In the genomic region with DNA sequence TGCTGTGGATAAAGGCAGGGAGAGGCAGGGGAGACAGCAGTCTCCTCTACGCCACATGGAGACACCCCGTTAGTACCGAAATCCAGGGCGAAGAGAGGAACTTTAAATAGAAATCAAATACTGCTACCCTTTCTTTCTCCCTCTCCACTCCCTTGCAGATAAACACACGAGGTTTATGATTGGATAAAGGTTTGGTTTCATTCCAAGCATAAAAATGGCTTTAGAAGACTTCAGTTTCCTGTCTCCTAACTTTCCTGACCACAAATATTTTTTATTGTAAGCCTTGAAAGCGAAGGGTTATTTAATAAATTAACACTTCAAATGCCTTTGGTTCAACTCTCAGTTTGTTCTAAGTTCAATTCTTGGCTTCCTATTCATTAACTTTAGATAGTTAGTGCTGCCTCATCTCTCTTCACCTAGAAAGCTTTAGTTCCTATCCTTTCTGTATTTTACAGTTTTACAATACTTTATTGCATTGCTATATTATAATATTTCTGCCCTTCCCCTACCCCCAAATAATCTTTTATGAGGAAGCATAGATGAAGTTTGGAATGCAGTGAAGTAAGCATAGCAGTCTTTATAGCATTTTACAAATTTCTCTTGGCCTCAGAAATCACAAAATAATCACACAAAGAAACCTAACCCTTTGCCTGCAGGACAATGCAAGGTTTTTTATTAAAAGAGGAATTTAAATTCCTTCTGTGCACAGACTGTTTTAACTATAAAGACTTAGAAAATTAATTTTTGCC, we compare ENCODE assay signal across 14 cellular contexts. TPM values are rescaled to one million over a fixed set of nuclear protein-coding genes. Genes with fewer than 3 reads are reported as not detected.
DNase-seq lines count a peak whose midpoint lies in the region; ATAC-seq, FAIRE-seq and TF ChIP-seq lines count a peak whose summit lies in the region.
"Had no signal": no experiment of that assay in that cellular context is flagged by ENCODE, and none has a peak within 500 bp of the region (broad histone marks: within the 10 kb centered on the region; RNA-seq: fewer than 3 reads in every experiment).

No MANE protein-coding gene starts in this region.

- peak overlapping the region in 2 of 3 experiments; percentile 15 for H3K4me3 Mint-ChIP-seq in nephron
- H3K4me3 Mint-ChIP-seq: T-helper 1 cell treated with Interleukin-12 subunit alpha and Interleukin-12 subunit beta and Interleukin-4 antibody, amounts not matched to agents 30 μg/mL and 1 μg/mL, for 36 hours had no signal

- peaks cover 38% of the 10 kb centered on the region for H3K4me1 Mint-ChIP-seq in nephron

- dilution Hi-C loops in endothelial cell of umbilical vein (cut with MboI; ENCODE audit: extremely low pct_ligation_motif_present, low sequenced_read_pairs): no loop called here

- H3K36me3 Mint-ChIP-seq in nephron (ENCODE audit: low read depth): no peaks in the 10 kb centered on the region

- no peaks in the 10 kb centered on the region for H3K36me3 ChIP-seq in endothelial cell of umbilical vein (ENCODE audit: control insufficient read depth in 2 of 2, extremely low read depth in 1 of 2, insufficient read depth in 2 of 2, low read length in 2 of 2)
- H3K36me3 ChIP-seq: BLaER1, HAP-1 had no signal

- no peak for FAIRE-seq in endothelial cell of umbilical vein (lab: Jason Lieb, UNC)

- DNase-seq in AG09309 (ENCODE audit: low read depth) (peak; percentile 56), OCI-M1 (lab: John Stamatoyannopoulos, UW) (peak; percentile 13), endothelial cell of umbilical vein (ENCODE audit: low read depth, low spot score) (peak; percentile 24), HPDE6-E6E7 (ENCODE audit: extremely low spot score) (no peak), NCI-H1092 (lab: John Stamatoyannopoulos, UW) (no peak)
- no peak for DNase-seq in activated T-cell treated with anti-CD3 and anti-CD28 coated beads, Interleukin-2, amount 50 U/mL, for 48 hours
- DNase-seq: aorta; NCI-H526; stimulated activated CD4-positive, alpha-beta T cell treated with anti-CD3 and anti-CD28 coated beads, Interleukin-4, amount 100 ng/mL, for 24 hours had no signal

- H3K27me3 Mint-ChIP-seq in nephron (ENCODE audit: low read depth): no peaks in the 10 kb centered on the region

- TF ChIP-seq CTCF in AG09309 (IDR thresholded peaks at IDR 0.05; ENCODE audit: control insufficient read depth, insufficient read depth, low read depth, low read length, missing control alignments): no peak
- TF ChIP-seq CTCF in endothelial cell of umbilical vein (IDR thresholded peaks at IDR 0.05; ENCODE audit: extremely low read depth in 1 of 2, insufficient read depth in 1 of 2, low read depth in 1 of 2, low read length in 2 of 2): no peak
- TF ChIP-seq CTCF in nephron (IDR thresholded peaks at IDR 0.05; ENCODE audit: unreplicated experiment in 3 of 3): no peak

- no peak for TF ChIP-seq POLR2A in endothelial cell of umbilical vein (IDR thresholded peaks at IDR 0.05; ENCODE audit: low read depth, low read length)

- BruUV-seq in endothelial cell of umbilical vein (replicated peaks; lab: Mats Ljungman, UMichigan): no TSS peak

- no peak overlapping the region for H3K9ac ChIP-seq in endothelial cell of umbilical vein (replicated peaks; ENCODE audit: extremely low read depth, insufficient read depth, low read length)
- H3K9ac ChIP-seq: BLaER1 had no signal

- H3K4me2 ChIP-seq in endothelial cell of umbilical vein (ENCODE audit: insufficient read depth, low read length): no peak overlapping the region
- H3K4me2 ChIP-seq: BLaER1 had no signal

- no peaks in the 10 kb centered on the region for H3K4me1 ChIP-seq in endothelial cell of umbilical vein (ENCODE audit: control insufficient read depth, extremely low read depth, insufficient read depth, low read length)

- H3K27ac Mint-ChIP-seq in nephron: peak overlapping the region; percentile 87 to 89 (median 88)
- H3K27ac Mint-ChIP-seq: T-helper 1 cell treated with Interleukin-12 subunit alpha and Interleukin-12 subunit beta and Interleukin-4 antibody, amounts not matched to agents 30 μg/mL and 1 μg/mL, for 36 hours had no signal

- H4K20me1 ChIP-seq in endothelial cell of umbilical vein (replicated peaks; ENCODE audit: control insufficient read depth, extremely low read depth, insufficient read depth, low read length): no peaks in the 10 kb centered on the region
- H4K20me1 ChIP-seq: BLaER1 had no signal

- no peak overlapping the region for H3K4me3 ChIP-seq in AG09309 (ENCODE audit: control insufficient read depth, low read depth, low read length)
- no peak overlapping the region for H3K4me3 ChIP-seq in endothelial cell of umbilical vein (replicated peaks in 1 of 3; ENCODE audit: insufficient read depth in 1 of 3, low read depth in 1 of 3, low read length in 3 of 3)
- H3K4me3 ChIP-seq: BLaER1, HAP-1 had no signal

- H3K27me3 ChIP-seq in endothelial cell of umbilical vein (ENCODE audit: control insufficient read depth in 2 of 2, insufficient read depth in 2 of 2, low read length in 2 of 2): peaks cover 0 to 1% of the 10 kb centered on the region in 2 experiments
- H3K27me3 ChIP-seq: BLaER1 had no signal

- H3K9me1 ChIP-seq in endothelial cell of umbilical vein (replicated peaks; ENCODE audit: control insufficient read depth, extremely low read depth, insufficient read depth, low read length): no peaks in the 10 kb centered on the region

- peak overlapping the region; percentile 15 for H2AFZ ChIP-seq in endothelial cell of umbilical vein (ENCODE audit: low read depth, low read length)

- ATAC-seq in HG03039 (IDR thresholded peaks at IDR 0.05; ENCODE audit: unreplicated experiment): no peak

- intact Hi-C loops in endothelial cell of umbilical vein (cut with micrococcal nuclease): loop anchor here (2.0 kb wide), 1 partner anchor 33 kb away; no protein-coding TSS in a partner anchor

- POLR2A ChIA-PET in endothelial cell of umbilical vein (lab: Charles Lee): no interaction called here

- no peak overlapping the region for H3K27ac ChIP-seq in endothelial cell of umbilical vein (ENCODE audit: insufficient read depth, low read depth, low read length)
- H3K27ac ChIP-seq: BLaER1 had no signal

- no peaks in the 10 kb centered on the region for H3K79me2 ChIP-seq in endothelial cell of umbilical vein (ENCODE audit: control insufficient read depth, insufficient read depth, low read length)

- no peaks in the 10 kb centered on the region for H3K9me3 ChIP-seq in endothelial cell of umbilical vein (replicated peaks; ENCODE audit: control insufficient read depth, insufficient read depth, low read length)
- H3K9me3 ChIP-seq: HAP-1 had no signal

- CTCF ChIA-PET in endothelial cell of umbilical vein (lab: Charles Lee): interaction anchor here (3.4 to 3.9 kb wide), 2 partner anchors 27 to 118 kb away, joined by 21 to 23 read pairs; no protein-coding TSS in a partner anchor

- H3K9me3 Mint-ChIP-seq in nephron: no peaks in the 10 kb centered on the region
- H3K9me3 Mint-ChIP-seq: T-helper 1 cell treated with Interleukin-12 subunit alpha and Interleukin-12 subunit beta and Interleukin-4 antibody, amounts not matched to agents 30 μg/mL and 1 μg/mL, for 36 hours had no signal

TF ChIP-seq in endothelial cell of umbilical vein, 7 proteins besides CTCF, POLR2A, EP300 and RAD21:
- TF ChIP-seq FOS (IDR thresholded peaks at IDR 0.05; ENCODE audit: borderline replicate concordance, insufficient read depth, low read length): no peak
- no peak for TF ChIP-seq POLR2AphosphoS5 (IDR thresholded peaks at IDR 0.05; ENCODE audit: insufficient read depth, low read depth, low read length)
- no peak for TF ChIP-seq JUN (IDR thresholded peaks at IDR 0.05; ENCODE audit: borderline replicate concordance, insufficient read depth, insufficient read length, low read depth)
- no peak for TF ChIP-seq GATA2 (IDR thresholded peaks at IDR 0.05; ENCODE audit: insufficient read depth, insufficient read length, low read depth, low read length)
- TF ChIP-seq MAX (IDR thresholded peaks at IDR 0.05; ENCODE audit: insufficient read depth, insufficient read length): no peak
- no peak for TF ChIP-seq EZH2 (IDR thresholded peaks at IDR 0.05; ENCODE audit: borderline replicate concordance, low read depth, low read length, severe bottlenecking)
- TF ChIP-seq MYC (IDR thresholded peaks at IDR 0.05; ENCODE audit: low read depth, low read length): no peak
TF ChIP-seq in endothelial cell of umbilical vein: peak in this region for 0.

RNA-seq across cellular contexts. Expression of gene ARID5B, which starts 31.6 kb away (rescaled TPM):
- 7.0 and 8.9 TPM in 2 replicates for total RNA-seq in endothelial cell of umbilical vein
- 5.6 and 6.2 TPM in 2 replicates for polyA plus RNA-seq in endothelial cell of umbilical vein
- 5.0 TPM in 2 replicates for polyA plus RNA-seq in endothelial cell of umbilical vein (2011; cell fraction: cytosol; rRNA removed)
- 9.5 and 13.1 TPM in 2 replicates for polyA plus RNA-seq in endothelial cell of umbilical vein (2011; cell fraction: nucleus; rRNA removed)
- 2.5 and 4.6 TPM in 2 replicates for polyA plus RNA-seq in endothelial cell of umbilical vein (2012)
- 17.0 and 23.2 TPM in 2 replicates for polyA minus RNA-seq in endothelial cell of umbilical vein
- polyA minus RNA-seq in endothelial cell of umbilical vein (2011; cell fraction: cytosol; rRNA and poly(A)+ RNA removed): 14.1 TPM
- polyA minus RNA-seq in endothelial cell of umbilical vein (2011; cell fraction: nucleus; rRNA and poly(A)+ RNA removed): 33.5 and 35.0 TPM in 2 replicates

Comparison
In these comparisons a context has a peak if more than half of its experiments do, and no peak if none do; other contexts are left out.
1. DNase-seq: peak in AG09309 (single experiment), OCI-M1 (single experiment) and endothelial cell of umbilical vein (single experiment); none in HPDE6-E6E7 (single experiment), activated T-cell treated with anti-CD3 and anti-CD28 coated beads, Interleukin-2, amount 50 U/mL, for 48 hours (0 of 2) and NCI-H1092 (single experiment).